13 cellular contexts compared by ENCODE assay signal in the genomic region with DNA sequence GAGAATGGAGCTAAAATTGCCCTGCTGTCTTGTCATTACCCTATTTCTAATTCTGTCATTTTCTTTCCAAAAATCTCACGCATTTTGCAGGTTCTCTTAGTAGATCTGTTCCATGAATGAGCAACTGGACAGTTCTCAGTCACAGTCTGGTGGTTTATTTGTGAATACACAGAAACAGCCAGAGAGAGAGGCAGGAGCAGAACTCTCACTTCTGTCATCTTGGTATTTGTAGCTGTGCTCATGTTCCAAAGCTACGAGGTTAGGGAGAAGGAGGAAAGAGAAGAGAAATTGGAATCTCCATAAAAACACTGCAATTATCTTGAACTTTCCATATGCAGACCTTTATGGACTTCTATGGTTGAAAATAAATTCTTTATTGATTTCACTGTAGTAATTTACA.
DNase-seq lines count a peak whose midpoint lies in the region; ATAC-seq and TF ChIP-seq lines count a peak whose summit lies in the region.
"Had no signal": no experiment of that assay in that cellular context is flagged by ENCODE, and none has a peak within 500 bp of the region (broad histone marks: within the 10 kb centered on the region; RNA-seq: fewer than 3 reads in every experiment).

No MANE protein-coding gene starts in this region.

- peaks cover 3% of the 10 kb centered on the region for H3K27me3 ChIP-seq in hepatocyte
- no peaks in the 10 kb centered on the region for H3K27me3 ChIP-seq in CD8-positive, alpha-beta memory T cell (ENCODE audit: insufficient read depth, low read length, poor library complexity, severe bottlenecking)
- H3K27me3 ChIP-seq: BLaER1 had no signal

- 40% methylated on average over 2 of the region's 2 CpGs for WGBS in hepatocyte (ENCODE audit: low lambda C conversion rate, missing lambda C conversion rate)

- no peak overlapping the region for H3K4me3 Mint-ChIP-seq in CD8-positive, alpha-beta memory T cell
- H3K4me3 Mint-ChIP-seq: CD8-positive, alpha-beta T cell had no signal

- H3K9me3 Mint-ChIP-seq in CD8-positive, alpha-beta memory T cell = peaks cover 0 to 1% (median 0%) of the 10 kb centered on the region in 5 donors
- H3K9me3 Mint-ChIP-seq: CD8-positive, alpha-beta T cell had no signal

- no peak overlapping the region for H3K27ac ChIP-seq in hepatocyte
- H3K27ac ChIP-seq in CD8-positive, alpha-beta memory T cell (ENCODE audit: low read depth, low read length) = no peak overlapping the region
- H3K27ac ChIP-seq: BLaER1, SK-N-MC had no signal

- no peak for TF ChIP-seq CTCF in hepatocyte (IDR thresholded peaks at IDR 0.05; ENCODE audit: poor library complexity)

- peak; percentile 11 for ATAC-seq in GM19328 (IDR thresholded peaks at IDR 0.05; ENCODE audit: unreplicated experiment)
- ATAC-seq: CD8-positive, alpha-beta T cell had no signal

- H3K27me3 Mint-ChIP-seq in CD8-positive, alpha-beta memory T cell = peaks cover 0 to 1% of the 10 kb centered on the region in 2 donors

- no peaks in the 10 kb centered on the region for H4K20me1 ChIP-seq in hepatocyte (ENCODE audit: insufficient read depth, poor library complexity, severe bottlenecking)
- H4K20me1 ChIP-seq: BLaER1 had no signal

- H3K4me3 ChIP-seq in hepatocyte = no peak overlapping the region
- H3K4me3 ChIP-seq in CD8-positive, alpha-beta memory T cell (ENCODE audit: low read length) = no peak overlapping the region
- H3K4me3 ChIP-seq: BLaER1, SK-N-MC had no signal

- no peaks in the 10 kb centered on the region for H3K4me1 Mint-ChIP-seq in CD8-positive, alpha-beta memory T cell

- H3K4me1 ChIP-seq in hepatocyte (ENCODE audit: insufficient read depth) = peaks cover 9% of the 10 kb centered on the region
- no peaks in the 10 kb centered on the region for H3K4me1 ChIP-seq in CD8-positive, alpha-beta memory T cell (ENCODE audit: insufficient read depth, low read length)

- no peaks in the 10 kb centered on the region for H3K79me2 ChIP-seq in hepatocyte

- H3K4me2 ChIP-seq in hepatocyte = peak overlapping the region; percentile 3
- H3K4me2 ChIP-seq: BLaER1 had no signal

- POLR2A ChIA-PET in CD8-positive, alpha-beta memory T cell (lab: Charles Lee) = no interaction called here

- H3K9me2 ChIP-seq in hepatocyte (replicated peaks; ENCODE audit: insufficient read depth) = no peaks in the 10 kb centered on the region

- peak; percentile 57 for DNase-seq in NCI-H510A treated with DMSO at 0.1 percent for 48 hours (lab: John Stamatoyannopoulos, UW)
- no peak for DNase-seq in NCI-H510A (lab: John Stamatoyannopoulos, UW)
- peak; percentile 30 for DNase-seq in NCI-H69 (lab: John Stamatoyannopoulos, UW)
- DNase-seq in hepatocyte (ENCODE audit: low spot score) = no peak
- DNase-seq in A172 (ENCODE audit: low spot score) = no peak
- no peak for DNase-seq in CD8-positive, alpha-beta memory T cell
- no peak for DNase-seq in SKM-1 (lab: John Stamatoyannopoulos, UW; ENCODE audit: unreplicated experiment)
- DNase-seq: CD8-positive, alpha-beta T cell; NCI-H2227 treated with DMSO at 0.1 percent for 48 hours; Right ventricle myocardium superior had no signal

- CTCF ChIA-PET in CD8-positive, alpha-beta memory T cell (lab: Charles Lee) = no interaction called here

- H3K27ac Mint-ChIP-seq in CD8-positive, alpha-beta memory T cell = no peak overlapping the region
- H3K27ac Mint-ChIP-seq: CD8-positive, alpha-beta T cell had no signal

- H3K9me3 ChIP-seq in hepatocyte (ENCODE audit: low read depth) = no peaks in the 10 kb centered on the region
- H3K9me3 ChIP-seq in CD8-positive, alpha-beta memory T cell (ENCODE audit: low read length) = no peaks in the 10 kb centered on the region
- H3K9me3 ChIP-seq: BLaER1 had no signal

- no peaks in the 10 kb centered on the region for H3K36me3 ChIP-seq in hepatocyte (replicated peaks; ENCODE audit: insufficient read depth, low read depth)
- no peaks in the 10 kb centered on the region for H3K36me3 ChIP-seq in CD8-positive, alpha-beta memory T cell (ENCODE audit: insufficient read depth, low read length)
- H3K36me3 ChIP-seq: BLaER1 had no signal

- no peak overlapping the region for H2AFZ ChIP-seq in hepatocyte

- H3K36me3 Mint-ChIP-seq in CD8-positive, alpha-beta memory T cell = no peaks in the 10 kb centered on the region
- H3K36me3 Mint-ChIP-seq: CD8-positive, alpha-beta T cell had no signal

Comparison
In these comparisons a context has a peak if more than half of its experiments do, and no peak if none do; other contexts are left out.
1. DNase-seq: peak in NCI-H510A treated with DMSO at 0.1 percent for 48 hours (single experiment) and NCI-H69 (single experiment); none in NCI-H510A (single experiment), hepatocyte (single experiment), A172 (single experiment), CD8-positive, alpha-beta memory T cell (0 of 5) and SKM-1 (single experiment).